In genomic region chr1:190808035-190808434, GRCh38 we compare ENCODE assay signal across 9 cellular contexts.
"Had no signal": no experiment of that assay in that cellular context is flagged by ENCODE, and none has a peak within 500 bp of the region (broad histone marks: within the 10 kb centered on the region; RNA-seq: fewer than 3 reads in every experiment).

No MANE protein-coding gene starts in this region.

- H3K4me3 ChIP-seq: GM23248, HAP-1 had no signal

- H3K9me3 ChIP-seq: HAP-1 had no signal

- H3K4me3 Mint-ChIP-seq: HFFc6 had no signal

- ATAC-seq: HCT116 had no signal

- H3K27ac Mint-ChIP-seq: HFFc6 had no signal

- H3K4me1 ChIP-seq: HAP-1 had no signal

- H2AFZ ChIP-seq: GM23248 had no signal

- H3K9ac ChIP-seq: GM23248, KMS-11 had no signal

- H3K36me3 ChIP-seq: HAP-1 had no signal

- DNase-seq: GM23248, GOT3, H7, HFFc6, KBM-7 had no signal

- H3K4me2 ChIP-seq: KMS-11 had no signal

- H3K27ac ChIP-seq: GM23248, KMS-11 had no signal

- FAIRE-seq: HTR-8/SVneo had no signal
